In genomic region chr6:43113431-43114260, GRCh38 we compare ENCODE assay signal across 9 cellular contexts. TPM values are rescaled to one million over a fixed set of nuclear protein-coding genes. Genes with fewer than 3 reads are reported as not detected.
DNase-seq lines count a peak whose midpoint lies in the region; ATAC-seq and TF ChIP-seq lines count a peak whose summit lies in the region.
"Had no signal": no experiment of that assay in that cellular context is flagged by ENCODE, and none has a peak within 500 bp of the region (broad histone marks: within the 10 kb centered on the region; RNA-seq: fewer than 3 reads in every experiment).

No MANE protein-coding gene starts in this region.

- peaks cover 14% of the 10 kb centered on the region for H3K4me1 ChIP-seq in foreskin keratinocyte
- H3K4me1 ChIP-seq in transverse colon = peaks cover 5 to 21% (median 12%) of the 10 kb centered on the region in 4 donors

- H3K27ac ChIP-seq in foreskin keratinocyte (peak overlapping the region; percentile 97), transverse colon (peak overlapping the region; percentile 56 to 77 (median 70))

- DNase-seq in NCI-H1436 (lab: John Stamatoyannopoulos, UW) = peak; percentile 6
- no peak for DNase-seq in NCI-H1436 treated with DMSO at 0.1 percent for 48 hours (lab: John Stamatoyannopoulos, UW)
- DNase-seq in foreskin keratinocyte = peak in 1 of 2 donors; percentile 56
- peak; percentile 28 for DNase-seq in transverse colon
- no peak for DNase-seq in GM03348 (ENCODE audit: low spot score)
- no peak for DNase-seq in T-helper 9 cell
- DNase-seq: activated CD4-positive, alpha-beta T cell treated with anti-CD3 and anti-CD28 coated beads, Interleukin-2, amount 50 U/mL, for 1 hour; naive B cell; NCI-H524 treated with DMSO at 0.1 percent for 48 hours had no signal

- no peak for TF ChIP-seq POLR2A in transverse colon (IDR thresholded peaks at IDR 0.05)

- 40 to 47% methylated on average over 1 to 11 of the region's 12 CpGs for WGBS in transverse colon (ENCODE audit: low coverage in 1 of 2), 2 donors

- TF ChIP-seq EP300 in transverse colon (IDR thresholded peaks at IDR 0.05; ENCODE audit: low read depth) = no peak

- in situ Hi-C loops in transverse colon (cut with MboI; ENCODE audit: low pct_ligation_motif_present in 1 of 4, low pct_unique_long_range_greater_than_20kb in 1 of 4, low sequenced_read_pairs in 3 of 4) = no loop called here

- ATAC-seq in foreskin keratinocyte = peak; percentile 56

- intact Hi-C loops in transverse colon (cut with DNase I; ENCODE audit: low total_unique reads) = no loop called here

- no peaks in the 10 kb centered on the region for H3K36me3 ChIP-seq in transverse colon

- H3K4me3 ChIP-seq in transverse colon = no peak overlapping the region

- H3K27me3 ChIP-seq in foreskin keratinocyte (no peaks in the 10 kb centered on the region), transverse colon (no peaks in the 10 kb centered on the region)

- no peak for TF ChIP-seq CTCF in foreskin keratinocyte (conservative IDR thresholded peaks at IDR 0.05)
- TF ChIP-seq CTCF in transverse colon (IDR thresholded peaks at IDR 0.05) = no peak

- no peaks in the 10 kb centered on the region for H3K9me3 ChIP-seq in transverse colon

RNA-seq across cellular contexts. Expression of gene PTK7, which starts 37.5 kb away (rescaled TPM):
- total RNA-seq in foreskin keratinocyte = 90.3 and 92.5 TPM in 2 replicates
- polyA plus RNA-seq in foreskin keratinocyte = 76.2 and 76.7 TPM in 2 replicates
- total RNA-seq in transverse colon = 10 to 100 TPM in 1 of 4 donors, 1 to 10 TPM in 3; 2.2 to 34.6 (median 6.0) TPM

RNA-seq across cellular contexts. Expression of gene KLC4, which starts 54.2 kb away (rescaled TPM):
- total RNA-seq in foreskin keratinocyte = 9.0 and 11.6 TPM in 2 replicates
- polyA plus RNA-seq in foreskin keratinocyte = 9.0 and 10.7 TPM in 2 replicates
- total RNA-seq in transverse colon = 100 to 1,000 TPM in 3 of 4 donors, 10 to 100 TPM in 1; 91.9 to 296 (median 159) TPM

RNA-seq across cellular contexts. Expression of gene MRPL2, which starts 54.4 kb away (rescaled TPM):
- 51.7 and 58.4 TPM in 2 replicates for total RNA-seq in foreskin keratinocyte
- 87.2 and 90.8 TPM in 2 replicates for polyA plus RNA-seq in foreskin keratinocyte
- 10 to 100 TPM in 3 of 4 donors, 1 to 10 TPM in 1; 5.8 to 54.2 (median 34.3) TPM for total RNA-seq in transverse colon

RNA-seq across cellular contexts. Expression of gene SRF, which starts 57.4 kb away (rescaled TPM):
- total RNA-seq in foreskin keratinocyte (29.1 and 30.0 TPM in 2 replicates), transverse colon (10 to 100 TPM; 26.7 to 32.6 (median 29.6) TPM)
- 24.4 and 27.4 TPM in 2 replicates for polyA plus RNA-seq in foreskin keratinocyte

RNA-seq across cellular contexts. Expression of gene CUL7, which starts 60.0 kb away (rescaled TPM):
- total RNA-seq in foreskin keratinocyte (12.6 and 14.4 TPM in 2 replicates), transverse colon (10 to 100 TPM; 13.0 to 29.3 (median 15.7) TPM)
- 6.5 and 7.1 TPM in 2 replicates for polyA plus RNA-seq in foreskin keratinocyte

Comparison
In these comparisons a context has a peak if more than half of its experiments do, and no peak if none do; other contexts are left out.
1. DNase-seq: peak in NCI-H1436 (single experiment) and transverse colon (single experiment); none in NCI-H1436 treated with DMSO at 0.1 percent for 48 hours (single experiment), GM03348 (single experiment) and T-helper 9 cell (single experiment).